Comparison of ENCODE assay signal across 8 cellular contexts in the genomic region with DNA sequence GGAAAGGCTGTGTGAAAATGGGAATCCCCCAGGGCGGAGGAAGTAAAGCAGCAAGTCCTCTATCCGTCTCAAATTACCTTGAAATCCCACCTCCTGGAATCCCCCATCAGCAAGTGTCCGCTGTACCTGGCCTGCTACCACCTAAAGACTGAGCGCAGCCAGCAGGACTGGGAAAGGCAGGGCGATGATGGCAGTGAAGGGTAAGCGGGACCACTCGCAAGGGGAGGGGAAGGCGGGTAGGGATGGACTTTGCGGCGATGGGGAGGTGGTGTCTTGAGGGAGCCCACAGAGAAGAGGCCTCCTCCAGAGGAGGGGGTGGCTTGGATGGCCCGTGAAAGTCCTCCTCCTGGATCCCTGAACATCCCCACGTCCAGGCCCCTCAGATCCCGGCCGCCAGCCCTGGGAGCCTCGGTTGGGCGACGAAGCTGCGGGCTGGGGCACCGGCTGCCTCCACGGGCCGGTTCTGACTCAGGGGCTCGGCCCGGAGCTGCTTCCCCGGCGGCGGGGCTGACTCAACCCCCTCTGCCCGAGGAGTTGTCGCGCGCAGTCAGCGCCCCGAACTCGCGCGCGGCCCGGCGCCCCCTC. TPM values are rescaled to one million over a fixed set of nuclear protein-coding genes. Genes with fewer than 3 reads are reported as not detected.
DNase-seq lines count a peak whose midpoint lies in the region; ATAC-seq lines count a peak whose summit lies in the region.

No MANE protein-coding gene starts in this region.

- no peak overlapping the region for H3K27ac Mint-ChIP-seq in activated CD4-positive, alpha-beta T cell treated with anti-CD3 and anti-CD28 coated beads, Interleukin-2, amount 10 ng/mL, durations not matched to agents 7 days and 5 days

- DNase-seq in activated CD4-positive, alpha-beta T cell treated with anti-CD3 and anti-CD28 coated beads, Interleukin-2, amount 10 ng/mL, durations not matched to agents 7 days and 5 days: no peak
- DNase-seq in activated CD4-positive, alpha-beta T cell treated with anti-CD3 and anti-CD28 coated beads for 1 hour: no peak
- DNase-seq in SK-N-MC (ENCODE audit: low read depth, low spot score) (no peak), epithelial cell of prostate (ENCODE audit: low read depth, low spot score) (no peak), NCI-H2107 treated with DMSO at 0.1 percent for 48 hours (lab: John Stamatoyannopoulos, UW; ENCODE audit: unreplicated experiment) (no peak), cerebellar nuclear complex (lab: John Stamatoyannopoulos, UW) (no peak)

- POLR2A ChIA-PET in activated CD4-positive, alpha-beta T cell treated with anti-CD3 and anti-CD28 coated beads, Interleukin-2, amount 10 ng/mL, durations not matched to agents 7 days and 5 days (lab: Charles Lee): no interaction called here

- peaks cover 4% of the 10 kb centered on the region for H3K4me1 Mint-ChIP-seq in activated CD4-positive, alpha-beta T cell treated with anti-CD3 and anti-CD28 coated beads, Interleukin-2, amount 10 ng/mL, durations not matched to agents 7 days and 5 days

- H3K27me3 ChIP-seq in muscle layer of colon (ENCODE audit: control insufficient read depth in 1 of 2, insufficient read depth in 2 of 2, low read length in 2 of 2): no peaks in the 10 kb centered on the region

- H3K9me3 ChIP-seq in SK-N-MC (ENCODE audit: low read depth, low read length) (no peaks in the 10 kb centered on the region), muscle layer of colon (ENCODE audit: low read length) (no peaks in the 10 kb centered on the region)

- peak overlapping the region; percentile 79 for H3K9ac ChIP-seq in SK-N-MC (ENCODE audit: insufficient read length)
- H3K9ac ChIP-seq in muscle layer of colon (ENCODE audit: low read length): peak overlapping the region; percentile 77

- no peaks in the 10 kb centered on the region for H3K9me3 Mint-ChIP-seq in activated CD4-positive, alpha-beta T cell treated with anti-CD3 and anti-CD28 coated beads, Interleukin-2, amount 10 ng/mL, durations not matched to agents 7 days and 5 days

- CTCF ChIA-PET in activated CD4-positive, alpha-beta T cell treated with anti-CD3 and anti-CD28 coated beads, Interleukin-2, amount 10 ng/mL, durations not matched to agents 7 days and 5 days (lab: Charles Lee): interaction anchor here (1.0 kb wide), 1 partner anchor 22 kb away, joined by 3 read pairs; no protein-coding TSS in a partner anchor

- H3K36me3 ChIP-seq in SK-N-MC (ENCODE audit: insufficient read depth, low read length) (peaks cover 20% of the 10 kb centered on the region; the same call in 1 of the 2 replicates), muscle layer of colon (ENCODE audit: insufficient read depth, low read length) (no peaks in the 10 kb centered on the region)

- H3K4me1 ChIP-seq in muscle layer of colon (ENCODE audit: insufficient read depth, low read length): peaks cover 29% of the 10 kb centered on the region

- H3K4me3 ChIP-seq in SK-N-MC: peak overlapping the region; percentile 86
- peak overlapping the region; percentile 73 to 76 for H3K4me3 ChIP-seq in muscle layer of colon (ENCODE audit: low read depth in 1 of 2, low read length in 2 of 2)

- no peaks in the 10 kb centered on the region for H3K36me3 Mint-ChIP-seq in activated CD4-positive, alpha-beta T cell treated with anti-CD3 and anti-CD28 coated beads, Interleukin-2, amount 10 ng/mL, durations not matched to agents 7 days and 5 days (ENCODE audit: low read depth)

- no peak for ATAC-seq in HG02840 (IDR thresholded peaks at IDR 0.05; ENCODE audit: low FRiP score, unreplicated experiment)

- peak overlapping the region; percentile 4 for H3K4me3 Mint-ChIP-seq in activated CD4-positive, alpha-beta T cell treated with anti-CD3 and anti-CD28 coated beads, Interleukin-2, amount 10 ng/mL, durations not matched to agents 7 days and 5 days

- H3K27me3 Mint-ChIP-seq in activated CD4-positive, alpha-beta T cell treated with anti-CD3 and anti-CD28 coated beads, Interleukin-2, amount 10 ng/mL, durations not matched to agents 7 days and 5 days: peaks cover 65% of the 10 kb centered on the region

- H3K27ac ChIP-seq in SK-N-MC (no peak overlapping the region), epithelial cell of prostate (peak overlapping the region; percentile 92), muscle layer of colon (ENCODE audit: low read depth, low read length) (peak overlapping the region; percentile 67)

RNA-seq across cellular contexts. Expression of gene LARP6, which starts 0.6 kb away (rescaled TPM):
- total RNA-seq in activated CD4-positive, alpha-beta T cell treated with anti-CD3 and anti-CD28 coated beads, Interleukin-2, amount 10 ng/mL, durations not matched to agents 7 days and 5 days: not detected

RNA-seq across cellular contexts. Expression of gene THAP10, which starts 38.9 kb away (rescaled TPM):
- total RNA-seq in activated CD4-positive, alpha-beta T cell treated with anti-CD3 and anti-CD28 coated beads, Interleukin-2, amount 10 ng/mL, durations not matched to agents 7 days and 5 days: not detected

RNA-seq across cellular contexts. Expression of gene LRRC49, which starts 39.3 kb away (rescaled TPM):
- total RNA-seq in activated CD4-positive, alpha-beta T cell treated with anti-CD3 and anti-CD28 coated beads, Interleukin-2, amount 10 ng/mL, durations not matched to agents 7 days and 5 days: not detected
